ENCODE assay signal across 8 cellular contexts in the genomic region with DNA sequence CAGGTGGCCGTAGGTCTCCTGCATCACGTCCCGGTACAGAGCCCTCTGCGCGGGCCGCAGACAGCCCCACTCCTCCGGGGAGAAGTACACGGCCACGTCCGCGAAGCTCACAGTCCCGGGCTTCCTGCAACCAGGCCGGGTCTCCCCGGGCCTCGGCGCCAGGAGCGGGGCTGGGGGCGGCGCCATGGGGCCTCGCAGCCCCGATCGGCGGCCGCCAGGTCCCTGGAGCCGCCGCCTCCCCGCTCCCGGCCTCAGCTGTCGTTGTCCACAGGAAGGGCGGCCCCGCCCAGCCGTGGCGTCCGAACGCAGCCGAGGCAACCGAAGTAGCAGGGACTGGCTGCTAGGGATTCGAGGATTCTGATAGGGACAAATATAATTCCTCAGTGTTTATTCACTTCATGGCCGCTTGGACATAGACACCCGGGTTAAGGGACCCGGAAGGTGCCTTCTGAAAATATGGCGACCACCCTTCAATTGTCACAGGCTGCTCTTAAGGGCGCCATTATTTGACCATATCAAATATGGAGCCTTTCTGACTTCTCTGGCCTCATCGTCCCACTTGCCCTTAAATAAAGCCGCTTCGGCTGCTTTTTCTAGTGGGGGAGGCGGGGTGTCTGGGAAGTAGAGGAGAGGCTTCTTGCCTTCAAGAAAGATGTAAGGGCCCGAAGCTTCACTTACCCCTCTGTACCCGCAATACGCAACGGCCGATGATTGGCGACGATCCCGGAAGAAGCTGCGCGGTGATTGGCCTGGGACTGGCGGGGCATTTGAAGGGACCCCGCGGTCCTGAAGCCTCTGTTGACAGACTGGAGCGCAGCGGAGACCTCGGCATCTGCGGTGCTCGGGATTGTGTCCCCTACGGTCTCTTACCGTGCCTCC. TPM values are rescaled to one million over a fixed set of nuclear protein-coding genes. Genes with fewer than 3 reads are reported as not detected.
DNase-seq lines count a peak whose midpoint lies in the region; ATAC-seq lines count a peak whose summit lies in the region.

A gene (minus strand): TSS at position 271 of the 879 bp plus-strand sequence. CDS start 85 bp downstream, at position 186.

- H3K4me3 Mint-ChIP-seq in activated T-helper 1 cell treated with anti-CD3 and anti-CD28 coated beads, Interleukin-12 subunit alpha, Interleukin-12 subunit beta, Interleukin-2, Interleukin-4 antibody, amounts not matched to agents 30 ng/mL and 10 ng/mL and 1 ng/mL, durations not matched to agents 14 hours and 24 hours and 36 hours = peak within 1 kb of the TSS; percentile 93
- H3K4me3 Mint-ChIP-seq in naive B cell = peak within 1 kb of the TSS; percentile 80 to 96 (median 94)
- peak within 1 kb of the TSS; percentile 89 for H3K4me3 Mint-ChIP-seq in stimulated activated memory B cell treated with anti-CD40 and anti-IgM and Interleukin-4, amounts not matched to agents 10 μg/mL and 1 μg/mL and 100 μg/mL, for 72 hours

- H2AFZ ChIP-seq in Karpas-422 (ENCODE audit: low read length) = peak within 1 kb of the TSS; percentile 85

- H3K27ac Mint-ChIP-seq in activated T-helper 1 cell treated with anti-CD3 and anti-CD28 coated beads, Interleukin-12 subunit alpha, Interleukin-12 subunit beta, Interleukin-2, Interleukin-4 antibody, amounts not matched to agents 30 ng/mL and 10 ng/mL and 1 ng/mL, durations not matched to agents 14 hours and 24 hours and 36 hours = peak within 1 kb of the TSS; percentile 90
- H3K27ac Mint-ChIP-seq in naive B cell = peak within 1 kb of the TSS; percentile 91 to 98 (median 96)
- peak within 1 kb of the TSS; percentile 96 for H3K27ac Mint-ChIP-seq in stimulated activated memory B cell treated with anti-CD40 and anti-IgM and Interleukin-4, amounts not matched to agents 10 μg/mL and 1 μg/mL and 100 μg/mL, for 72 hours

- H3K9me3 ChIP-seq in Karpas-422 (ENCODE audit: low read length) = no peaks in the 10 kb centered on the region

- H3K79me2 ChIP-seq in Karpas-422 (ENCODE audit: low read length) = peaks cover 14% of the 10 kb centered on the region

- peaks cover 23% of the 10 kb centered on the region for H3K4me1 ChIP-seq in Karpas-422 (ENCODE audit: low read length)

- H3K4me3 ChIP-seq in Karpas-422 (ENCODE audit: low read length) = peak within 1 kb of the TSS; percentile 82

- DNase-seq in DMS53 treated with DMSO at 0.1 percent for 48 hours (lab: John Stamatoyannopoulos, UW; ENCODE audit: unreplicated experiment) (peak; percentile 84), Karpas-422 (peak; percentile 99), RKO (ENCODE audit: low spot score) (peak; percentile 97), fibroblast of gingiva (ENCODE audit: low read depth) (peak; percentile 98), naive B cell (peak; percentile 94)
- DNase-seq in activated T-helper 1 cell treated with anti-CD3 and anti-CD28 coated beads, Interleukin-12 subunit alpha, Interleukin-12 subunit beta, Interleukin-2, Interleukin-4 antibody, amounts not matched to agents 30 ng/mL and 10 ng/mL and 1 ng/mL, durations not matched to agents 14 hours and 24 hours and 36 hours (ENCODE audit: low spot score) = peak; percentile 93

- peak within 1 kb of the TSS; percentile 86 for H3K9ac ChIP-seq in Karpas-422 (ENCODE audit: low read length)

- no peaks in the 10 kb centered on the region for H3K27me3 ChIP-seq in Karpas-422 (ENCODE audit: low read length)

- H3K36me3 Mint-ChIP-seq in activated T-helper 1 cell treated with anti-CD3 and anti-CD28 coated beads, Interleukin-12 subunit alpha, Interleukin-12 subunit beta, Interleukin-2, Interleukin-4 antibody, amounts not matched to agents 30 ng/mL and 10 ng/mL and 1 ng/mL, durations not matched to agents 14 hours and 24 hours and 36 hours (ENCODE audit: low read depth) = peaks cover 9% of the 10 kb centered on the region
- no peaks in the 10 kb centered on the region for H3K36me3 Mint-ChIP-seq in naive B cell
- H3K36me3 Mint-ChIP-seq in stimulated activated memory B cell treated with anti-CD40 and anti-IgM and Interleukin-4, amounts not matched to agents 10 μg/mL and 1 μg/mL and 100 μg/mL, for 72 hours = no peaks in the 10 kb centered on the region

- H3K36me3 ChIP-seq in Karpas-422 (ENCODE audit: insufficient read depth, low read length) = no peaks in the 10 kb centered on the region

- intact Hi-C loops in activated T-helper 1 cell treated with anti-CD3 and anti-CD28 coated beads, Interleukin-12 subunit alpha, Interleukin-12 subunit beta, Interleukin-2, Interleukin-4 antibody, amounts not matched to agents 30 ng/mL and 10 ng/mL and 1 ng/mL, durations not matched to agents 14 hours and 24 hours and 36 hours (cut with micrococcal nuclease) = loop anchor here (1.0 kb wide), 11 partner anchors 13 to 141 kb away; a partner anchor contains a TSS

- peaks cover 59% of the 10 kb centered on the region for H3K4me1 Mint-ChIP-seq in activated T-helper 1 cell treated with anti-CD3 and anti-CD28 coated beads, Interleukin-12 subunit alpha, Interleukin-12 subunit beta, Interleukin-2, Interleukin-4 antibody, amounts not matched to agents 30 ng/mL and 10 ng/mL and 1 ng/mL, durations not matched to agents 14 hours and 24 hours and 36 hours (ENCODE audit: low read depth)
- H3K4me1 Mint-ChIP-seq in naive B cell = peaks cover 25 to 42% (median 29%) of the 10 kb centered on the region in 3 donors
- H3K4me1 Mint-ChIP-seq in stimulated activated memory B cell treated with anti-CD40 and anti-IgM and Interleukin-4, amounts not matched to agents 10 μg/mL and 1 μg/mL and 100 μg/mL, for 72 hours = peaks cover 43% of the 10 kb centered on the region

- H3K27me3 Mint-ChIP-seq in activated T-helper 1 cell treated with anti-CD3 and anti-CD28 coated beads, Interleukin-12 subunit alpha, Interleukin-12 subunit beta, Interleukin-2, Interleukin-4 antibody, amounts not matched to agents 30 ng/mL and 10 ng/mL and 1 ng/mL, durations not matched to agents 14 hours and 24 hours and 36 hours (ENCODE audit: insufficient read depth) = no peaks in the 10 kb centered on the region
- no peaks in the 10 kb centered on the region for H3K27me3 Mint-ChIP-seq in naive B cell
- H3K27me3 Mint-ChIP-seq in stimulated activated memory B cell treated with anti-CD40 and anti-IgM and Interleukin-4, amounts not matched to agents 10 μg/mL and 1 μg/mL and 100 μg/mL, for 72 hours = no peaks in the 10 kb centered on the region

- H3K9me2 ChIP-seq in Karpas-422 (replicated peaks; ENCODE audit: insufficient read depth, low read length) = no peaks in the 10 kb centered on the region

- H3K4me2 ChIP-seq in Karpas-422 (ENCODE audit: low read depth, low read length, poor library complexity, severe bottlenecking) = peak within 1 kb of the TSS; percentile 85

- peak within 1 kb of the TSS; percentile 79 for H3K27ac ChIP-seq in Karpas-422 (ENCODE audit: low read length)

- no peaks in the 10 kb centered on the region for H3K9me3 Mint-ChIP-seq in activated T-helper 1 cell treated with anti-CD3 and anti-CD28 coated beads, Interleukin-12 subunit alpha, Interleukin-12 subunit beta, Interleukin-2, Interleukin-4 antibody, amounts not matched to agents 30 ng/mL and 10 ng/mL and 1 ng/mL, durations not matched to agents 14 hours and 24 hours and 36 hours
- no peaks in the 10 kb centered on the region for H3K9me3 Mint-ChIP-seq in naive B cell
- H3K9me3 Mint-ChIP-seq in stimulated activated memory B cell treated with anti-CD40 and anti-IgM and Interleukin-4, amounts not matched to agents 10 μg/mL and 1 μg/mL and 100 μg/mL, for 72 hours = no peaks in the 10 kb centered on the region

- no peaks in the 10 kb centered on the region for H4K20me1 ChIP-seq in Karpas-422 (ENCODE audit: insufficient read depth, low read depth, low read length)

- ATAC-seq in GM21737 (IDR thresholded peaks at IDR 0.05; ENCODE audit: unreplicated experiment) = peak; percentile 68
- peak; percentile 84 to 85 for ATAC-seq in naive B cell (ENCODE audit: low read depth in 2 of 2)
- ATAC-seq in stimulated activated memory B cell treated with anti-CD40 and anti-IgM and Interleukin-4, amounts not matched to agents 10 μg/mL and 1 μg/mL and 100 μg/mL, for 72 hours = peak; percentile 95

RNA-seq across cellular contexts. Expression of the gene that starts here (rescaled TPM):
- total RNA-seq in Karpas-422 (2014; rRNA removed; shearing (Covaris generic); ENCODE audit: low replicate concordance) = 18.0 and 24.9 TPM in 2 replicates
- total RNA-seq in activated T-helper 1 cell treated with anti-CD3 and anti-CD28 coated beads, Interleukin-12 subunit alpha, Interleukin-12 subunit beta, Interleukin-2, Interleukin-4 antibody, amounts not matched to agents 30 ng/mL and 10 ng/mL and 1 ng/mL, durations not matched to agents 14 hours and 24 hours and 36 hours = 7.4 and 9.4 TPM in 2 replicates
- polyA plus RNA-seq in naive B cell (ENCODE audit: low read depth in 6 of 6) = 10 to 100 TPM; 28.0 to 41.5 (median 36.1) TPM

Comparison
In these comparisons a context has a peak if more than half of its experiments do, and no peak if none do; other contexts are left out.
1. Peak in every context shown above with its lines: DNase-seq, ATAC-seq, H3K4me3 ChIP-seq and H3K27ac ChIP-seq.